ENCODE assay signal across 8 cellular contexts in genomic region chr5:61319388-61320146, GRCh38. TPM values are rescaled to one million over a fixed set of nuclear protein-coding genes. Genes with fewer than 3 reads are reported as not detected.
DNase-seq lines count a peak whose midpoint lies in the region; ATAC-seq and TF ChIP-seq lines count a peak whose summit lies in the region.

No MANE protein-coding gene starts in this region.

- POLR2A ChIA-PET in RWPE1 (lab: Yijun Ruan, JAX; ENCODE audit: low non-redundant PET): no interaction called here

- no peak for DNase-seq in Right ventricle myocardium inferior (ENCODE audit: missing footprints)
- no peak for DNase-seq in right atrium auricular region (ENCODE audit: low spot score)
- DNase-seq in RWPE1 (ENCODE audit: low spot score): peak; percentile 51
- DNase-seq in islet precursor cell: peak; percentile 71
- DNase-seq in upper lobe of left lung: no peak
- no peak for DNase-seq in activated gamma-delta T cell treated with Interleukin-2 at 50 U/mL for 16 hours
- no peak for DNase-seq in foreskin melanocyte

- CTCF ChIA-PET in RWPE1 (lab: Yijun Ruan, JAX): interaction anchor here (1.5 kb wide), 1 partner anchor 338 kb away, joined by 3 read pairs; no protein-coding TSS in a partner anchor

- no peaks in the 10 kb centered on the region for H3K36me3 ChIP-seq in right atrium auricular region
- no peaks in the 10 kb centered on the region for H3K36me3 ChIP-seq in upper lobe of left lung

- no peak for TF ChIP-seq EP300 in upper lobe of left lung (IDR thresholded peaks at IDR 0.05)

- peaks cover 0 to 17% of the 10 kb centered on the region in 2 donors for H3K4me1 ChIP-seq in right atrium auricular region
- H3K4me1 ChIP-seq in upper lobe of left lung: peaks cover 20 to 38% (median 34%) of the 10 kb centered on the region in 4 donors

- 53% methylated on average over 9 of the region's 9 CpGs for WGBS in upper lobe of left lung, 2 donors

- no peaks in the 10 kb centered on the region for H3K27me3 ChIP-seq in right atrium auricular region
- H3K27me3 ChIP-seq in upper lobe of left lung: no peaks in the 10 kb centered on the region

- TF ChIP-seq POLR2A in upper lobe of left lung (IDR thresholded peaks at IDR 0.05): no peak

- intact Hi-C loops in Right ventricle myocardium inferior (cut with DNase I): no loop called here

- ATAC-seq in Right ventricle myocardium inferior (peak; percentile 59), HG03064 (IDR thresholded peaks at IDR 0.05; ENCODE audit: low read depth, unreplicated experiment) (peak; percentile 97), upper lobe of left lung (ENCODE audit: low FRiP score in 2 of 2) (peak in 1 of 2 donors; percentile 54)

- TF ChIP-seq CTCF in right atrium auricular region (IDR thresholded peaks at IDR 0.05) (no peak), RWPE1 (conservative IDR thresholded peaks at IDR 0.05; ENCODE audit: low read depth) (no peak), upper lobe of left lung (IDR thresholded peaks at IDR 0.05) (no peak)

- H3K9me3 ChIP-seq in right atrium auricular region: no peaks in the 10 kb centered on the region
- H3K9me3 ChIP-seq in upper lobe of left lung: no peaks in the 10 kb centered on the region

- H3K27ac ChIP-seq in right atrium auricular region (no peak overlapping the region), RWPE1 (no peak overlapping the region), upper lobe of left lung (peak overlapping the region; percentile 37 to 61 (median 42))

- H3K4me3 ChIP-seq in right atrium auricular region (no peak overlapping the region), upper lobe of left lung (no peak overlapping the region)

RNA-seq across cellular contexts. Expression of gene ZSWIM6, which starts 12.5 kb away (rescaled TPM):
- total RNA-seq in Right ventricle myocardium inferior (8.1 TPM), right atrium auricular region (1 to 10 TPM; 4.6 to 5.6 TPM), upper lobe of left lung (10 to 100 TPM; 10.5 to 22.3 (median 15.7) TPM)

Comparison
In these comparisons a context has a peak if more than half of its experiments do, and no peak if none do; other contexts are left out.
1. DNase-seq: peak in RWPE1 (single experiment) and islet precursor cell (single experiment); none in Right ventricle myocardium inferior (single experiment), right atrium auricular region (single experiment), upper lobe of left lung (0 of 2), activated gamma-delta T cell treated with Interleukin-2 at 50 U/mL for 16 hours (single experiment) and foreskin melanocyte (single experiment).
2. H3K27ac ChIP-seq: peak in upper lobe of left lung (4 of 4); none in right atrium auricular region (0 of 2) and RWPE1 (single experiment).